In the genomic region with DNA sequence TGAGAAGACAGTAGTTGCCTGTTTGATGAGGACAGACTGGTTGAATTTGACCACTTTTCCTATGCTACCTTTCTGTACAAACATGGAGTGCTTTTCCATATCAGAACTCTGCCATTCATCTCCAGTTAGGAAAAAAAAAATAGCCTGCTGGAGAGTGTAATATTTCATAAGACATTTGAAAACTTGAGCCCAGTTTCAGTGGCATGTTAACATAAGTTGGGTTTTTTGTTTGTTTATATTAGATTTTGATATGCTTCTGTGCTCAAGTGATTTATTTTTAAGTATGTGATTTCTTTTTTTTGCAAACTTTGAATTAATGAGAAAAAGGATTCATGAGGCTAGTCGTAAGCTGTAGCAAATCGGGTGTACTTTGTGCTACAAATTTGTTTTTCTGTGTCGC, we compare ENCODE assay signal across 4 cellular contexts. TPM values are rescaled to one million over a fixed set of nuclear protein-coding genes. Genes with fewer than 3 reads are reported as not detected.
"Had no signal": no experiment of that assay in that cellular context is flagged by ENCODE, and none has a peak within 500 bp of the region (broad histone marks: within the 10 kb centered on the region; RNA-seq: fewer than 3 reads in every experiment).

No MANE protein-coding gene starts in this region.

RNA-seq across cellular contexts. Expression of a gene that starts 0.7 kb away (rescaled TPM):
- total RNA-seq: K562, SJCRH30 had no signal
- polyA plus RNA-seq: IgD-negative memory B cell, K562 had no signal

RNA-seq across cellular contexts. Expression of a gene that starts 12.8 kb away (rescaled TPM):
- total RNA-seq: K562, MCF 10A, SJCRH30 had no signal
- polyA plus RNA-seq: IgD-negative memory B cell, K562 had no signal

RNA-seq across cellular contexts. Expression of a gene that starts 26.8 kb away (rescaled TPM):
- total RNA-seq: K562, MCF 10A, SJCRH30 had no signal
- polyA plus RNA-seq: IgD-negative memory B cell, K562 had no signal
